Comparison of ENCODE assay signal across 1 cellular context in genomic region chr13:80475718-80476117, GRCh38.
TF ChIP-seq lines count a peak whose summit lies in the region.

No MANE protein-coding gene starts in this region.

TF ChIP-seq in GM23338, 12 proteins besides CTCF, POLR2A, EP300 and RAD21 (continued from another document):
- TF ChIP-seq ZNF462 (CRISPR knock-in tag; IDR thresholded peaks at IDR 0.05) = no peak
- TF ChIP-seq ETS1 (IDR thresholded peaks at IDR 0.05) = no peak
- no peak for TF ChIP-seq STAT1 (IDR thresholded peaks at IDR 0.05; ENCODE audit: unreplicated experiment)
- no peak for TF ChIP-seq ZNF114 (CRISPR knock-in tag; IDR thresholded peaks at IDR 0.05)
- no peak for TF ChIP-seq POLR2AphosphoS5 (IDR thresholded peaks at IDR 0.05; ENCODE audit: low read depth)
- no peak for TF ChIP-seq EZH2phosphoT487 (IDR thresholded peaks at IDR 0.05; ENCODE audit: unreplicated experiment)
- TF ChIP-seq NANOG (IDR thresholded peaks at IDR 0.05; ENCODE audit: borderline replicate concordance) = no peak
